Comparison of ENCODE assay signal across 9 cellular contexts in genomic region chr1:212012034-212012740, GRCh38. TPM values are rescaled to one million over a fixed set of nuclear protein-coding genes. Genes with fewer than 3 reads are reported as not detected.
A peak's percentile ranks its signal among the peaks of the same experiment; 100 is the strongest.
DNase-seq lines count a peak whose midpoint lies in the region; ATAC-seq and TF ChIP-seq lines count a peak whose summit lies in the region.
"Had no signal": no experiment of that assay in that cellular context is flagged by ENCODE, and none has a peak within 500 bp of the region (broad histone marks: within the 10 kb centered on the region; RNA-seq: fewer than 3 reads in every experiment).

No MANE protein-coding gene starts in this region.

- CTCF ChIA-PET in Caco-2 (lab: Charles Lee), result interaction anchor here (0.6 to 3.2 kb wide), 3 partner anchors 23 to 332 kb away, joined by 4 to 29 read pairs (median 4); partner anchors contain the start of genes DTL and INTS7
- CTCF ChIA-PET in PC-3 (lab: Charles Lee), result interaction anchor here (1.0 to 1.9 kb wide), 2 partner anchors 23 to 444 kb away, joined by 3 to 18 read pairs; partner anchors contain the start of genes DTL and INTS7

- no peak overlapping the region for H2BK12ac ChIP-seq in neuronal stem cell (ENCODE audit: low read length)

- DNase-seq in Caco-2 (peak; percentile 68 to 74), HPDE6-E6E7 (ENCODE audit: extremely low spot score) (peak; percentile 75), PC-3 (peak; percentile 89), fibroblast of the aortic adventitia (ENCODE audit: low read depth) (peak; percentile 79), neuronal stem cell (ENCODE audit: low spot score) (peak; percentile 35), thyroid gland (peak; percentile 67 to 69)
- DNase-seq in activated T-cell treated with anti-CD3 and anti-CD28 coated beads, Interleukin-2, amount 50 U/mL, for 72 hours, result peak; percentile 65 to 66

- H2BK5ac ChIP-seq in neuronal stem cell (ENCODE audit: low read length), result no peak overlapping the region

- H4K20me1 ChIP-seq in PC-3 (ENCODE audit: low read length), result no peaks in the 10 kb centered on the region

- H3K27me3 ChIP-seq in Caco-2 (replicated peaks; ENCODE audit: control insufficient read depth, insufficient read depth, low read length), result no peaks in the 10 kb centered on the region
- H3K27me3 ChIP-seq in PC-3 (ENCODE audit: low read length), result no peaks in the 10 kb centered on the region
- no peaks in the 10 kb centered on the region for H3K27me3 ChIP-seq in neuronal stem cell (ENCODE audit: control insufficient read depth in 3 of 3, insufficient read depth in 3 of 3, low read depth in 1 of 3, low read length in 3 of 3)
- H3K27me3 ChIP-seq in thyroid gland, result no peaks in the 10 kb centered on the region

- TF ChIP-seq CTCF in Caco-2 (IDR thresholded peaks at IDR 0.05; ENCODE audit: insufficient read depth in 1 of 2, low read depth in 1 of 2, low read length in 1 of 2, severe bottlenecking in 1 of 2, unreplicated experiment in 1 of 2), result peak; percentile 88 to 94
- TF ChIP-seq CTCF in PC-3 (conservative IDR thresholded peaks at IDR 0.05; ENCODE audit: low read depth, low read length), result peak; percentile 99
- peak; percentile 99 for TF ChIP-seq CTCF in fibroblast of the aortic adventitia (IDR thresholded peaks at IDR 0.05; ENCODE audit: insufficient read depth, low read length)
- peak; percentile 90 to 98 (median 94) for TF ChIP-seq CTCF in thyroid gland (IDR thresholded peaks at IDR 0.05)

- H4K91ac ChIP-seq in neuronal stem cell (ENCODE audit: low read depth, low read length, poor library complexity), result no peak overlapping the region

- no peak overlapping the region for H2BK120ac ChIP-seq in neuronal stem cell (ENCODE audit: low read depth, low read length)

- H3K79me2 ChIP-seq in PC-3 (ENCODE audit: low read length), result no peaks in the 10 kb centered on the region

- H3K18ac ChIP-seq in neuronal stem cell (ENCODE audit: low read length), result no peak overlapping the region

- no peak for TF ChIP-seq POLR2A in thyroid gland (IDR thresholded peaks at IDR 0.05)

- H3K23ac ChIP-seq in neuronal stem cell (ENCODE audit: low read depth, low read length, poor library complexity), result no peak overlapping the region

- POLR2A ChIA-PET in Caco-2 (lab: Charles Lee) (no interaction called here), PC-3 (lab: Charles Lee; ENCODE audit: unreplicated experiment) (no interaction called here)

- no peaks in the 10 kb centered on the region for H3K79me1 ChIP-seq in neuronal stem cell (ENCODE audit: low read depth, low read length)

- H3K14ac ChIP-seq in neuronal stem cell (ENCODE audit: low read length), result no peak overlapping the region

- H3K4me1 ChIP-seq in Caco-2 (peaks cover 25% of the 10 kb centered on the region), PC-3 (ENCODE audit: insufficient read depth, low read length) (peaks cover 3% of the 10 kb centered on the region; the same call in 1 of the 2 replicates), neuronal stem cell (ENCODE audit: control insufficient read depth in 2 of 2, insufficient read depth in 1 of 2, low read depth in 1 of 2, low read length in 2 of 2) (no peaks in the 10 kb centered on the region), thyroid gland (peaks cover 0 to 4% of the 10 kb centered on the region in 2 donors)

- WGBS in neuronal stem cell (ENCODE audit: extremely low coverage in 2 of 2, insufficient read length in 2 of 2, insufficient replicate concordance in 1 of 2), 2 donors, result no CpG with 5 or more reads among the region's 7 CpGs
- WGBS in thyroid gland, 2 donors, result 60 to 61% methylated on average over 7 of the region's 7 CpGs

- no peak overlapping the region for H3K27ac Mint-ChIP-seq in Caco-2 (ENCODE audit: unreplicated experiment)
- H3K27ac Mint-ChIP-seq in activated T-cell treated with anti-CD3 and anti-CD28 coated beads, Interleukin-2, amount 50 U/mL, for 72 hours, result no peak overlapping the region
- H3K27ac Mint-ChIP-seq: activated naive CD8-positive, alpha-beta T cell had no signal

- H4K8ac ChIP-seq in neuronal stem cell (ENCODE audit: low read depth, low read length), result no peak overlapping the region

- H3K36me3 Mint-ChIP-seq in Caco-2 (ENCODE audit: insufficient read depth, unreplicated experiment), result peaks cover 38% of the 10 kb centered on the region
- H3K36me3 Mint-ChIP-seq in activated T-cell treated with anti-CD3 and anti-CD28 coated beads, Interleukin-2, amount 50 U/mL, for 72 hours (ENCODE audit: insufficient read depth in 2 of 2), result peaks cover 0 to 8% of the 10 kb centered on the region in 2 donors

- peaks cover 19% of the 10 kb centered on the region for H3K4me1 Mint-ChIP-seq in Caco-2 (ENCODE audit: low read depth, unreplicated experiment)
- H3K4me1 Mint-ChIP-seq in activated T-cell treated with anti-CD3 and anti-CD28 coated beads, Interleukin-2, amount 50 U/mL, for 72 hours (ENCODE audit: low read depth), result no peaks in the 10 kb centered on the region

- no peaks in the 10 kb centered on the region for H3K9me2 ChIP-seq in PC-3 (replicated peaks; ENCODE audit: low read length)

- H3K9me3 ChIP-seq in Caco-2 (no peaks in the 10 kb centered on the region), PC-3 (ENCODE audit: low read length) (no peaks in the 10 kb centered on the region), neuronal stem cell (replicated peaks in 1 of 2; ENCODE audit: control insufficient read depth in 2 of 2, insufficient read depth in 1 of 2, low read depth in 1 of 2, low read length in 2 of 2) (peaks cover 0 to 9% of the 10 kb centered on the region in 2 donors), thyroid gland (no peaks in the 10 kb centered on the region)

- H3K4me3 ChIP-seq in Caco-2 (ENCODE audit: low read depth, low read length), result no peak overlapping the region
- no peak overlapping the region for H3K4me3 ChIP-seq in PC-3 (ENCODE audit: low read length)
- H3K4me3 ChIP-seq in fibroblast of the aortic adventitia (ENCODE audit: low read depth, low read length), result no peak overlapping the region
- H3K4me3 ChIP-seq in neuronal stem cell (ENCODE audit: low read length in 2 of 2), result no peak overlapping the region
- no peak overlapping the region for H3K4me3 ChIP-seq in thyroid gland (replicated peaks in 1 of 3)

- H3K27me3 Mint-ChIP-seq in Caco-2 (ENCODE audit: insufficient read depth, unreplicated experiment), result no peaks in the 10 kb centered on the region
- H3K27me3 Mint-ChIP-seq in activated T-cell treated with anti-CD3 and anti-CD28 coated beads, Interleukin-2, amount 50 U/mL, for 72 hours (ENCODE audit: low read depth), result no peaks in the 10 kb centered on the region
- H3K27me3 Mint-ChIP-seq: activated naive CD8-positive, alpha-beta T cell had no signal

- no peaks in the 10 kb centered on the region for H3K9me3 Mint-ChIP-seq in Caco-2 (ENCODE audit: unreplicated experiment)
- no peaks in the 10 kb centered on the region for H3K9me3 Mint-ChIP-seq in activated T-cell treated with anti-CD3 and anti-CD28 coated beads, Interleukin-2, amount 50 U/mL, for 72 hours

- H2AK5ac ChIP-seq in neuronal stem cell (ENCODE audit: low read depth, low read length), result no peak overlapping the region

- H3K27ac ChIP-seq in PC-3 (ENCODE audit: low read length) (no peak overlapping the region), neuronal stem cell (replicated peaks; ENCODE audit: low read length) (no peak overlapping the region), thyroid gland (no peak overlapping the region)

- no peak overlapping the region for H3K4me2 ChIP-seq in PC-3 (ENCODE audit: low read length)
- H3K4me2 ChIP-seq in neuronal stem cell (ENCODE audit: insufficient read depth, low read length, poor library complexity, severe bottlenecking), result no peak overlapping the region

- no peak overlapping the region for H3K4me3 Mint-ChIP-seq in Caco-2 (ENCODE audit: unreplicated experiment)
- no peak overlapping the region for H3K4me3 Mint-ChIP-seq in activated T-cell treated with anti-CD3 and anti-CD28 coated beads, Interleukin-2, amount 50 U/mL, for 72 hours
- H3K4me3 Mint-ChIP-seq: activated naive CD8-positive, alpha-beta T cell had no signal

- H2BK15ac ChIP-seq in neuronal stem cell (ENCODE audit: low read length), result no peak overlapping the region

- intact Hi-C loops in Caco-2 (cut with micrococcal nuclease; ENCODE audit: unreplicated experiment) (loop anchor here (1.0 kb wide), 2 partner anchors 23 to 332 kb away; partner anchors contain the start of genes DTL and INTS7), PC-3 (cut with micrococcal nuclease) (loop anchor here (1.0 to 5.0 kb wide), 4 partner anchors 23 to 445 kb away; partner anchors contain the start of genes DTL and INTS7), thyroid gland (cut with DNase I) (no loop called here)

- H2AFZ ChIP-seq in PC-3 (ENCODE audit: low read length) (no peak overlapping the region), neuronal stem cell (ENCODE audit: low read length) (no peak overlapping the region)

- no peak overlapping the region for H3K9ac ChIP-seq in PC-3 (ENCODE audit: low read length)
- H3K9ac ChIP-seq in neuronal stem cell (ENCODE audit: low read depth, low read length, poor library complexity), result no peak overlapping the region

- BruUV-seq in Caco-2 (replicated peaks; lab: Mats Ljungman, UMichigan) (no TSS peak), PC-3 (replicated peaks; lab: Mats Ljungman, UMichigan) (no TSS peak)

- no peaks in the 10 kb centered on the region for H3F3A ChIP-seq in PC-3 (ENCODE audit: low read length, unreplicated experiment)

- ATAC-seq in GM19452 (IDR thresholded peaks at IDR 0.05; ENCODE audit: unreplicated experiment) (peak; percentile 89), PC-3 (peak; percentile 97)
- peak; percentile 84 to 86 for ATAC-seq in activated T-cell treated with anti-CD3 and anti-CD28 coated beads, Interleukin-2, amount 50 U/mL, for 72 hours (replicated peaks in 1 of 2)

- no peak overlapping the region for H3K4ac ChIP-seq in neuronal stem cell (ENCODE audit: low read length)

- no peaks in the 10 kb centered on the region for H3K36me3 ChIP-seq in Caco-2 (ENCODE audit: control insufficient read depth, insufficient read depth, low read length)
- peaks cover 35% of the 10 kb centered on the region for H3K36me3 ChIP-seq in PC-3 (ENCODE audit: low read depth, low read length)
- peaks cover 10 to 71% of the 10 kb centered on the region in 2 donors for H3K36me3 ChIP-seq in neuronal stem cell (replicated peaks in 1 of 2; ENCODE audit: control insufficient read depth in 2 of 2, insufficient read depth in 2 of 2, low read length in 2 of 2)
- H3K36me3 ChIP-seq in thyroid gland, result no peaks in the 10 kb centered on the region

RNA-seq across cellular contexts. Expression of gene INTS7, which starts 23.2 kb away (rescaled TPM):
- 28.1 and 31.9 TPM in 2 replicates for total RNA-seq in Caco-2 (2022)
- total RNA-seq in PC-3 (2014; rRNA removed), result 25.3 and 28.3 TPM in 2 replicates
- 10 to 100 TPM; 19.2 to 20.9 TPM for total RNA-seq in activated T-cell treated with anti-CD3 and anti-CD28 coated beads, Interleukin-2, amount 50 U/mL, for 72 hours
- total RNA-seq in fibroblast of the aortic adventitia (ENCODE audit: low replicate concordance), result 34.7 and 57.8 TPM in 2 replicates
- 11.6 TPM for polyA plus RNA-seq in neuronal stem cell (2013, experiment 1 of 2)
- polyA plus RNA-seq in neuronal stem cell (2013, experiment 2 of 2), result 12.0 TPM
- total RNA-seq in thyroid gland, result 10 to 100 TPM; 14.8 to 22.6 (median 19.5) TPM

RNA-seq across cellular contexts. Expression of gene DTL, which starts 23.4 kb away (rescaled TPM):
- 20.3 and 23.6 TPM in 2 replicates for total RNA-seq in Caco-2 (2022)
- 57.9 and 65.0 TPM in 2 replicates for total RNA-seq in PC-3 (2014; rRNA removed)
- total RNA-seq in activated T-cell treated with anti-CD3 and anti-CD28 coated beads, Interleukin-2, amount 50 U/mL, for 72 hours, result 10 to 100 TPM; 54.9 to 65.4 TPM
- 1.5 and 47.7 TPM in 2 replicates for total RNA-seq in fibroblast of the aortic adventitia (ENCODE audit: low replicate concordance)
- 33.3 TPM for polyA plus RNA-seq in neuronal stem cell (2013, experiment 1 of 2)
- polyA plus RNA-seq in neuronal stem cell (2013, experiment 2 of 2), result 30.1 TPM
- 1 to 10 TPM; 1.2 to 3.9 (median 2.1) TPM for total RNA-seq in thyroid gland

Comparison
In these comparisons a context has a peak if more than half of its experiments do, and no peak if none do; other contexts are left out.
1. DNase-seq: peak in every context shown above with its lines; median percentile 89 in PC-3; 79 in fibroblast of the aortic adventitia; 75 in HPDE6-E6E7; 71 in Caco-2; 68 in thyroid gland; 66 in activated T-cell treated with anti-CD3 and anti-CD28 coated beads, Interleukin-2, amount 50 U/mL, for 72 hours; 35 in neuronal stem cell.